In the genomic region with DNA sequence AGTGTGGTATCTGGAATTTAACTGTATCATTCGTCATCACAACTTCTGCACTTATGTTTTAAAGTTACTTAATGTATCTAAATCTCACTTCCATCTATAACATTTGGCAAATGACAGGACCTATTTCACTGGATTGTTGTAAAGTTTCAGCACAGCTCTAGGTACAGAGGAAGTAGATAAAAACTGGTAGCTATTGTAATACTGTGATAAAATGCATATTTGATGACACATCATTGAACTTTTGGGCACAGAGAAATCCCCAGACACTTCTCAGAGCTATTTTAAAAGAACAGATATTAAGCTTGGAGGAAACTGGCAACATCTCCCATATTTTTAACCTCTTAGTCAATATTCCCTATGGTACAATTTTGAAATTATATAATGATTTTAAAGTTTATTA, we compare ENCODE assay signal across 20 cellular contexts.
"Had no signal": no experiment of that assay in that cellular context is flagged by ENCODE, and none has a peak within 500 bp of the region (broad histone marks: within the 10 kb centered on the region; RNA-seq: fewer than 3 reads in every experiment).

No MANE protein-coding gene starts in this region.

- DNase-seq: activated CD4-positive, alpha-beta T cell treated with anti-CD3 and anti-CD28 coated beads for 48 hours; activated CD8-positive, alpha-beta T cell treated with anti-CD3 and anti-CD28 coated beads for 36 hours; activated gamma-delta T cell; activated naive CD8-positive, alpha-beta T cell treated with anti-CD3 and anti-CD28 coated beads, Interleukin-2, amount 10 ng/mL, durations not matched to agents 7 days and 5 days; activated T-cell treated with anti-CD3 and anti-CD28 coated beads, Interleukin-2, amount 50 U/mL, for 72 hours; aorta; dorsolateral prefrontal cortex; endodermal cell; erythroblast; foreskin keratinocyte; left ventricle myocardium inferior; nucleus accumbens; small intestine; stimulated activated CD4-positive, alpha-beta T cell treated with anti-CD3 and anti-CD28 coated beads, Interleukin-4, amount 100 ng/mL, for 24 hours; stimulated activated naive CD4-positive, alpha-beta T cell; substantia nigra; uterus had no signal

- ATAC-seq: activated CD8-positive, alpha-beta T cell treated with anti-CD3 and anti-CD28 coated beads for 36 hours; activated T-cell treated with anti-CD3 and anti-CD28 coated beads, Interleukin-2, amount 50 U/mL, for 72 hours; foreskin keratinocyte; natural killer cell treated with Interleukin-12 subunit alpha and Interleukin-12 subunit beta and Interleukin-15 and Interleukin-18, amount 100 ng/mL, for 72 hours had no signal

- H3K27me3 ChIP-seq: dorsolateral prefrontal cortex, foreskin keratinocyte, right atrium auricular region, tibial nerve, uterus had no signal

- H3K4me3 ChIP-seq: dorsolateral prefrontal cortex, left ventricle myocardium inferior, right atrium auricular region, tibial nerve, uterus had no signal

- H3K4me1 ChIP-seq: left ventricle myocardium inferior, uterus had no signal

- H3K36me3 ChIP-seq: left ventricle myocardium inferior, right atrium auricular region, tibial nerve, uterus had no signal

- H3K9me3 ChIP-seq: left ventricle myocardium inferior, right atrium auricular region, tibial nerve, uterus had no signal

- H3K27ac ChIP-seq: foreskin keratinocyte, left ventricle myocardium inferior, right atrium auricular region, tibial nerve, uterus had no signal
